Comparison of ENCODE assay signal across 8 cellular contexts in genomic region chr15:58957101-58957973, GRCh38. TPM values are rescaled to one million over a fixed set of nuclear protein-coding genes. Genes with fewer than 3 reads are reported as not detected.
DNase-seq lines count a peak whose midpoint lies in the region; ATAC-seq and TF ChIP-seq lines count a peak whose summit lies in the region.

No MANE protein-coding gene starts in this region.

- TF ChIP-seq CTCF in AG04450 (IDR thresholded peaks at IDR 0.05; ENCODE audit: low read depth, low read length) (peak; percentile 86), OCI-LY3 (IDR thresholded peaks at IDR 0.05; ENCODE audit: low read depth, low read length) (peak; percentile 90), thoracic aorta (IDR thresholded peaks at IDR 0.05) (peak; percentile 63)

- CTCF ChIA-PET in AG04450 (lab: Charles Lee): interaction anchor here (0.6 to 5.5 kb wide), 22 partner anchors 9 to 743 kb away, joined by 3 to 38 read pairs (median 4); no protein-coding TSS in a partner anchor

- H3K9me3 ChIP-seq in AG04450 (ENCODE audit: control insufficient read depth, insufficient read depth, low read length) (no peaks in the 10 kb centered on the region), OCI-LY3 (ENCODE audit: insufficient read depth, low read length) (no peaks in the 10 kb centered on the region), thoracic aorta (no peaks in the 10 kb centered on the region)

- H3K27me3 Mint-ChIP-seq in natural killer cell treated with Interleukin-12 subunit alpha and Interleukin-12 subunit beta and Interleukin-15 and Interleukin-18, amount 100 ng/mL, for 72 hours: peaks cover 0 to 5% of the 10 kb centered on the region in 2 donors

- no peak overlapping the region for H3K4me3 Mint-ChIP-seq in natural killer cell treated with Interleukin-12 subunit alpha and Interleukin-12 subunit beta and Interleukin-15 and Interleukin-18, amount 100 ng/mL, for 72 hours

- H3K27ac Mint-ChIP-seq in natural killer cell treated with Interleukin-12 subunit alpha and Interleukin-12 subunit beta and Interleukin-15 and Interleukin-18, amount 100 ng/mL, for 72 hours: no peak overlapping the region

- peaks cover 9% of the 10 kb centered on the region; the same call in 1 of the 2 replicates for H3K4me1 ChIP-seq in OCI-LY3 (ENCODE audit: low read length)
- no peaks in the 10 kb centered on the region for H3K4me1 ChIP-seq in thoracic aorta (ENCODE audit: control insufficient read depth in 1 of 2, low read depth in 2 of 2)

- H3K4me3 ChIP-seq in AG04450 (ENCODE audit: low read depth, low read length) (no peak overlapping the region), OCI-LY3 (ENCODE audit: low read length) (peak overlapping the region; percentile 59), thoracic aorta (peak overlapping the region; percentile 12)

- no peaks in the 10 kb centered on the region for H4K20me1 ChIP-seq in OCI-LY3 (ENCODE audit: insufficient read depth, low read length)

- no peak for DNase-seq in AG04450 (ENCODE audit: low read depth, low spot score)
- peak; percentile 34 for DNase-seq in KG1 (lab: John Stamatoyannopoulos, UW)
- peak; percentile 31 for DNase-seq in activated CD8-positive, alpha-beta memory T cell treated with anti-CD3 and anti-CD28 coated beads, Interleukin-2, amount 50 U/mL, for 1 hour (ENCODE audit: extremely low read depth)
- peak; percentile 70 to 80 for DNase-seq in erythroblast (lab: John Stamatoyannopoulos, UW)
- DNase-seq in natural killer cell treated with Interleukin-12 subunit alpha and Interleukin-12 subunit beta and Interleukin-15 and Interleukin-18, amount 100 ng/mL, for 72 hours (ENCODE audit: low spot score): peak; percentile 68
- no peak for DNase-seq in thoracic aorta (ENCODE audit: low spot score)

- POLR2A ChIA-PET in AG04450 (lab: Yijun Ruan, JAX): no interaction called here

- ATAC-seq in GM19023 (IDR thresholded peaks at IDR 0.05; ENCODE audit: unreplicated experiment) (peak; percentile 70), thoracic aorta (ENCODE audit: insufficient number of reproducible peaks, low FRiP score, low read depth) (no peak)
- ATAC-seq in natural killer cell treated with Interleukin-12 subunit alpha and Interleukin-12 subunit beta and Interleukin-15 and Interleukin-18, amount 100 ng/mL, for 72 hours: peak; percentile 78 to 84

- H2AFZ ChIP-seq in OCI-LY3 (ENCODE audit: low read depth, low read length): peak overlapping the region; percentile 84; the same call in 1 of the 2 replicates

- peak overlapping the region; percentile 15; the same call in 1 of the 2 replicates for H3K9ac ChIP-seq in OCI-LY3 (ENCODE audit: low read length)

- H3K36me3 ChIP-seq in OCI-LY3 (replicated peaks; ENCODE audit: low read depth, low read length) (no peaks in the 10 kb centered on the region), thoracic aorta (no peaks in the 10 kb centered on the region)

- no peak overlapping the region for H3K27ac ChIP-seq in AG04450 (ENCODE audit: low read depth, low read length)
- no peak overlapping the region for H3K27ac ChIP-seq in OCI-LY3 (ENCODE audit: low read length)
- no peak overlapping the region for H3K27ac ChIP-seq in thoracic aorta

- H3K27me3 ChIP-seq in AG04450 (ENCODE audit: control insufficient read depth, insufficient read depth, low read length): no peaks in the 10 kb centered on the region
- H3K27me3 ChIP-seq in OCI-LY3 (ENCODE audit: low read depth, low read length): no peaks in the 10 kb centered on the region
- H3K27me3 ChIP-seq in thoracic aorta (replicated peaks; ENCODE audit: insufficient read depth): no peaks in the 10 kb centered on the region

- no peak for TF ChIP-seq POLR2A in erythroblast (IDR thresholded peaks at IDR 0.05; ENCODE audit: low read length)

- peaks cover 0 to 7% of the 10 kb centered on the region in 2 donors for H3K4me1 Mint-ChIP-seq in natural killer cell treated with Interleukin-12 subunit alpha and Interleukin-12 subunit beta and Interleukin-15 and Interleukin-18, amount 100 ng/mL, for 72 hours (ENCODE audit: low read depth in 2 of 2)

- no peaks in the 10 kb centered on the region for H3K36me3 Mint-ChIP-seq in natural killer cell treated with Interleukin-12 subunit alpha and Interleukin-12 subunit beta and Interleukin-15 and Interleukin-18, amount 100 ng/mL, for 72 hours

- peak overlapping the region; percentile 71 for H3K4me2 ChIP-seq in OCI-LY3 (ENCODE audit: low read length)

- H3K79me2 ChIP-seq in OCI-LY3 (ENCODE audit: low read length): no peaks in the 10 kb centered on the region

- no peaks in the 10 kb centered on the region for H3K9me3 Mint-ChIP-seq in natural killer cell treated with Interleukin-12 subunit alpha and Interleukin-12 subunit beta and Interleukin-15 and Interleukin-18, amount 100 ng/mL, for 72 hours

RNA-seq across cellular contexts. Expression of gene SLTM, which starts 23.9 kb away (rescaled TPM):
- polyA plus RNA-seq in AG04450 (2011; rRNA removed): 36.2 and 38.3 TPM in 2 replicates
- polyA minus RNA-seq in AG04450 (2011; rRNA and poly(A)+ RNA removed): 39.2 and 57.0 TPM in 2 replicates
- total RNA-seq in natural killer cell treated with Interleukin-12 subunit alpha and Interleukin-12 subunit beta and Interleukin-15 and Interleukin-18, amount 100 ng/mL, for 72 hours: 100 to 1,000 TPM; 131 to 163 TPM
- 100 to 1,000 TPM in 1 of 2 donors, 10 to 100 TPM in 1; 50.9 to 146 TPM for total RNA-seq in thoracic aorta

RNA-seq across cellular contexts. Expression of gene RNF111, which starts 30.1 kb away (rescaled TPM):
- 23.7 and 24.4 TPM in 2 replicates for polyA plus RNA-seq in AG04450 (2011; rRNA removed)
- polyA minus RNA-seq in AG04450 (2011; rRNA and poly(A)+ RNA removed): 86.0 and 97.3 TPM in 2 replicates
- total RNA-seq in natural killer cell treated with Interleukin-12 subunit alpha and Interleukin-12 subunit beta and Interleukin-15 and Interleukin-18, amount 100 ng/mL, for 72 hours: 10 to 100 TPM; 43.5 to 57.7 TPM
- 10 to 100 TPM; 33.8 to 34.1 TPM for total RNA-seq in thoracic aorta

Comparison
In these comparisons a context has a peak if more than half of its experiments do, and no peak if none do; other contexts are left out.
1. DNase-seq: peak in KG1 (single experiment), activated CD8-positive, alpha-beta memory T cell treated with anti-CD3 and anti-CD28 coated beads, Interleukin-2, amount 50 U/mL, for 1 hour (single experiment), erythroblast (2 of 2) and natural killer cell treated with Interleukin-12 subunit alpha and Interleukin-12 subunit beta and Interleukin-15 and Interleukin-18, amount 100 ng/mL, for 72 hours (single experiment); none in AG04450 (single experiment) and thoracic aorta (single experiment).
2. Peak in every context shown above with its lines, with median percentiles within 50 percentile points of each other: CTCF ChIP-seq.